1 cellular context compared by ENCODE assay signal in genomic region chr19:6590458-6591319, GRCh38.
TF ChIP-seq lines count a peak whose summit lies in the region.

TSS of gene CD70 (minus strand) at chr19:6591150. CDS start at chr19:6591002, 148 bp downstream.

TF ChIP-seq in GM12878, 131 proteins besides CTCF, POLR2A, EP300 and RAD21 (continued from another document and continues in another):
- TF ChIP-seq ZBTB33 (IDR thresholded peaks at IDR 0.05) (no peak), RBBP5 (conservative IDR thresholded peaks at IDR 0.05) (no peak), ZNF24 (IDR thresholded peaks at IDR 0.05) (no peak), ZNF687 (IDR thresholded peaks at IDR 0.05) (peak; percentile 83), E2F4 (IDR thresholded peaks at IDR 0.05; ENCODE audit: low read depth, low read length) (no peak), TCF12 (IDR thresholded peaks at IDR 0.05; ENCODE audit: low read depth, low read length) (peak; percentile 67; the same call in 1 of the 2 replicates), E2F8 (IDR thresholded peaks at IDR 0.05; ENCODE audit: low read depth, partially characterized antibody) (no peak), HSF1 (IDR thresholded peaks at IDR 0.05; ENCODE audit: low read depth, low read length) (no peak), ETV6 (conservative IDR thresholded peaks at IDR 0.05 in 1 of 2, IDR thresholded peaks at IDR 0.05 in 1 of 2; ENCODE audit: borderline replicate concordance in 1 of 2, low read depth in 1 of 2) (peak in 1 of 2 experiments; percentile 71; a peak in 1 of 4 replicates), SMARCA5 (IDR thresholded peaks at IDR 0.05) (no peak), CBX5 (IDR thresholded peaks at IDR 0.05; ENCODE audit: low read depth) (no peak), EED (IDR thresholded peaks at IDR 0.05; ENCODE audit: low read depth) (peak; percentile 79), PBX3 (IDR thresholded peaks at IDR 0.05; ENCODE audit: insufficient replicate concordance, low read depth, low read length) (peak; percentile 80), MTA3 (IDR thresholded peaks at IDR 0.05; ENCODE audit: borderline replicate concordance, low read length) (no peak), NFIC (IDR thresholded peaks at IDR 0.05; ENCODE audit: low read depth, low read length) (peak; percentile 2; the same call in 1 of the 2 replicates), ZSCAN29 (IDR thresholded peaks at IDR 0.05) (no peak), ZNF207 (IDR thresholded peaks at IDR 0.05; ENCODE audit: borderline replicate concordance) (peak; percentile 58; the same call in 1 of the 2 replicates), PAX5 (IDR thresholded peaks at IDR 0.05; ENCODE audit: borderline replicate concordance, low read depth, low read length) (peak; percentile 48; the same call in 1 of the 2 replicates), EZH2 (IDR thresholded peaks at IDR 0.05; ENCODE audit: borderline replicate concordance, control insufficient read depth, low read depth, low read length) (no peak), USF2 (IDR thresholded peaks at IDR 0.05; ENCODE audit: borderline replicate concordance, low read depth, low read length) (no peak), POU2F2 (IDR thresholded peaks at IDR 0.05; ENCODE audit: borderline replicate concordance, low read depth, low read length) (peak; percentile 86; the same call in 2 of the 3 replicates), MYC (IDR thresholded peaks at IDR 0.05; ENCODE audit: insufficient read depth, insufficient read length, insufficient replicate concordance, low read length, severe bottlenecking) (no peak), SUPT20H (IDR thresholded peaks at IDR 0.05; ENCODE audit: borderline replicate concordance, control insufficient read depth, low read depth, low read length) (no peak), ASH2L (IDR thresholded peaks at IDR 0.05; ENCODE audit: borderline replicate concordance, low read depth) (no peak), SP1 (IDR thresholded peaks at IDR 0.05; ENCODE audit: low read depth, low read length) (peak; percentile 17), RELA (IDR thresholded peaks at IDR 0.05; ENCODE audit: borderline replicate concordance, partially characterized antibody) (peak; percentile 77), KAT2A (conservative IDR thresholded peaks at IDR 0.05; ENCODE audit: control insufficient read depth, low read depth, low read length) (no peak), MYB (IDR thresholded peaks at IDR 0.05; ENCODE audit: borderline replicate concordance, low read depth, low read length) (no peak; the same call in 1 of the 2 replicates), ATF7 (IDR thresholded peaks at IDR 0.05; ENCODE audit: low read depth) (no peak), CEBPB (IDR thresholded peaks at IDR 0.05; ENCODE audit: borderline replicate concordance in 1 of 2, low read depth in 2 of 2, low read length in 2 of 2) (no peak), TARDBP (IDR thresholded peaks at IDR 0.05; ENCODE audit: borderline replicate concordance) (0 out of 2 replicates have a peak, but pooled peaks have one; percentile 36), FOXM1 (IDR thresholded peaks at IDR 0.05; ENCODE audit: low read depth, low read length) (no peak; the same call in 1 of the 2 replicates), BHLHE40 (IDR thresholded peaks at IDR 0.05; ENCODE audit: borderline replicate concordance in 1 of 2, low read depth in 2 of 2, low read length in 1 of 2) (peak; percentile 11 to 47; a peak in 2 of 4 replicates), SKIL (IDR thresholded peaks at IDR 0.05; ENCODE audit: low read depth, poor library complexity, severe bottlenecking) (no peak), HCFC1 (IDR thresholded peaks at IDR 0.05; ENCODE audit: low read length) (no peak; the same call in 1 of the 2 replicates), WRNIP1 (IDR thresholded peaks at IDR 0.05; ENCODE audit: borderline replicate concordance, low read depth, low read length) (peak; percentile 52; the same call in 1 of the 2 replicates), CREB1 (IDR thresholded peaks at IDR 0.05; ENCODE audit: low read depth) (no peak; the same call in none of the 2 replicates), RFX5 (IDR thresholded peaks at IDR 0.05; ENCODE audit: low read depth, low read length) (no peak), ZNF274 (IDR thresholded peaks at IDR 0.05; ENCODE audit: insufficient read depth, insufficient read length) (no peak), PML (IDR thresholded peaks at IDR 0.05; ENCODE audit: low read length) (peak; percentile 82), ATF3 (IDR thresholded peaks at IDR 0.05; ENCODE audit: borderline replicate concordance, extremely low read depth, low read depth, low read length) (no peak), RB1 (IDR thresholded peaks at IDR 0.05; ENCODE audit: borderline replicate concordance) (peak; percentile 35; the same call in 1 of the 2 replicates), STAT3 (IDR thresholded peaks at IDR 0.05; ENCODE audit: low read depth, low read length) (0 out of 2 replicates have a peak, but pooled peaks have one; percentile 21), ATF2 (IDR thresholded peaks at IDR 0.05; ENCODE audit: low read length) (no peak), NFXL1 (IDR thresholded peaks at IDR 0.05; ENCODE audit: borderline replicate concordance) (no peak)
